Comparison of ENCODE assay signal across 8 cellular contexts in the genomic region with DNA sequence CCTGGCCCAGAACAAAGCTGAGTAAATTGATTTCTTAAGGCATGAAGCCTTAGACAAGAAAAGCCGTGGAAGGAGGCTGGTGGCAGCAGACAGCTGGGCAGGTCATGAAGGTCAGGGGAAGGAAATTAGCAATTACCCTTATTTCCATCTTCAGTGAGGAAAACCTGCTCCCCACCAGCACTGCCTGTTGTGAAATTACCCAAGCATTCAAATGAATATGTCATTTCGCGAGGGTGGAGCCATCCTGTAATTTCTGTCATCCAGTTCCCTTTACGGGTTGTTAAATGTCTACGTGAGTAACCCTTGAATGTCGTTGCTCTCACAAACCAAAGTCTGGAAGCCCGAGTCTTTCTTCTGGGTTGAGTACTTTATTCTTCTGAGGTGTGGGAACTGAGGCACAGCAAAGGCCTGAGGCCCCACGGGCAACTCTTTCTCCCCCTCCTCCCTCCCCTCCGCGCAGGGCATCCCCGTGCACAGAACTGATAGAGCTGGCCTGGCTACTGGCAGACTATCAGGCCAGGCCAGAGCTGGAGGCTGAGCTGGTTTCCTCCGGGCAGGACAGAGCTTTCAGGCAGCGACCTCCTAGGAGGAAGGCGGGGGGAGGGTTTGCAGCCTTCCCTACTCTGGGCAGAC. TPM values are rescaled to one million over a fixed set of nuclear protein-coding genes. Genes with fewer than 3 reads are reported as not detected.
A peak's percentile ranks its signal among the peaks of the same experiment; 100 is the strongest.
DNase-seq lines count a peak whose midpoint lies in the region; ATAC-seq and TF ChIP-seq lines count a peak whose summit lies in the region.

No MANE protein-coding gene starts in this region.

- peak; percentile 68 for TF ChIP-seq CTCF in RWPE2 (IDR thresholded peaks at IDR 0.05; ENCODE audit: poor library complexity, severe bottlenecking)
- peak; percentile 17 for TF ChIP-seq CTCF in natural killer cell (IDR thresholded peaks at IDR 0.05)

- no peaks in the 10 kb centered on the region for H3K36me3 ChIP-seq in RWPE2 (ENCODE audit: low read depth)

- no peak overlapping the region for H3K27ac Mint-ChIP-seq in natural killer cell

- H3K27me3 ChIP-seq in RWPE2 (ENCODE audit: insufficient read depth, poor library complexity, severe bottlenecking) = no peaks in the 10 kb centered on the region

- TF ChIP-seq POLR2A in erythroblast (IDR thresholded peaks at IDR 0.05; ENCODE audit: low read length) = peak; percentile 52

- peaks cover 0 to 10% of the 10 kb centered on the region in 2 donors for H3K27me3 Mint-ChIP-seq in natural killer cell (ENCODE audit: low read depth in 2 of 2)

- H3K9me3 Mint-ChIP-seq in natural killer cell = no peaks in the 10 kb centered on the region

- peaks cover 7 to 15% of the 10 kb centered on the region in 2 donors for H3K4me1 Mint-ChIP-seq in natural killer cell

- DNase-seq in Daoy (ENCODE audit: low read depth) (peak; percentile 41), HCEC 1CT (peak; percentile 10), RWPE2 (ENCODE audit: low spot score) (no peak), erythroblast (lab: John Stamatoyannopoulos, UW) (peak; percentile 92 to 95), natural killer cell (no peak), GDM1 (lab: John Stamatoyannopoulos, UW) (no peak)
- DNase-seq in stimulated activated naive CD4-positive, alpha-beta T cell treated with Interleukin-2 at 50 U/mL for 16 hours (lab: John Stamatoyannopoulos, UW) = no peak

- no peaks in the 10 kb centered on the region for H3K36me3 Mint-ChIP-seq in natural killer cell

- no peak overlapping the region for H3K4me3 ChIP-seq in RWPE2 (ENCODE audit: severe bottlenecking)

- no peaks in the 10 kb centered on the region for H3K4me1 ChIP-seq in RWPE2 (ENCODE audit: insufficient read depth, poor library complexity, severe bottlenecking)

- H3K27ac ChIP-seq in RWPE2 (ENCODE audit: poor library complexity, severe bottlenecking) = no peak overlapping the region

- intact Hi-C loops in natural killer cell (cut with micrococcal nuclease) = loop anchor here (1.0 to 2.0 kb wide), 5 partner anchors 30 to 837 kb away; partner anchors contain the start of gene RCL1

- H3K4me3 Mint-ChIP-seq in natural killer cell = peak overlapping the region; percentile 64

- H3K9me3 ChIP-seq in RWPE2 (ENCODE audit: severe bottlenecking) = no peaks in the 10 kb centered on the region

- ATAC-seq in RWPE2 (ENCODE audit: low read depth) (no peak), natural killer cell (peak; percentile 34 to 48 (median 46)), HG02973 (IDR thresholded peaks at IDR 0.05; ENCODE audit: unreplicated experiment) (no peak)

RNA-seq across cellular contexts. Expression of gene AK3, which starts 22.0 kb away (rescaled TPM):
- 44.0 and 58.7 TPM in 2 replicates for total RNA-seq in Daoy (2014; rRNA removed; shearing (Covaris generic))
- 10 to 100 TPM; 18.6 to 23.1 (median 21.0) TPM for total RNA-seq in natural killer cell

RNA-seq across cellular contexts. Expression of gene RCL1, which starts 29.7 kb away (rescaled TPM):
- 36.2 and 40.2 TPM in 2 replicates for total RNA-seq in Daoy (2014; rRNA removed; shearing (Covaris generic))
- total RNA-seq in natural killer cell = 10 to 100 TPM; 18.1 to 26.3 (median 23.0) TPM

Comparison
In these comparisons a context has a peak if more than half of its experiments do, and no peak if none do; other contexts are left out.
1. DNase-seq: peak in Daoy (single experiment), HCEC 1CT (single experiment) and erythroblast (2 of 2); none in RWPE2 (single experiment), natural killer cell (single experiment), GDM1 (single experiment) and stimulated activated naive CD4-positive, alpha-beta T cell treated with Interleukin-2 at 50 U/mL for 16 hours (single experiment).
2. ATAC-seq: peak in natural killer cell (3 of 3); none in RWPE2 (single experiment) and HG02973 (single experiment).